Comparison of ENCODE assay signal across 1 cellular context in genomic region chr12:109113661-109114321, GRCh38.
TF ChIP-seq lines count a peak whose summit lies in the region.

No MANE protein-coding gene starts in this region.

TF ChIP-seq in H1, 55 proteins besides CTCF, POLR2A, EP300 and RAD21:
- TF ChIP-seq JUN (IDR thresholded peaks at IDR 0.05; ENCODE audit: low read depth, low read length) = no peak
- no peak for TF ChIP-seq KDM5A (IDR thresholded peaks at IDR 0.05; ENCODE audit: low read length)
- TF ChIP-seq ASH2L (IDR thresholded peaks at IDR 0.05; ENCODE audit: low read length) = no peak
- peak; percentile 34; the same call in 1 of the 2 replicates for TF ChIP-seq KDM1A (IDR thresholded peaks at IDR 0.05; ENCODE audit: borderline replicate concordance, low read length)
- no peak for TF ChIP-seq CBX5 (IDR thresholded peaks at IDR 0.05; ENCODE audit: low read depth, low read length)
